8 cellular contexts compared by ENCODE assay signal in the genomic region with DNA sequence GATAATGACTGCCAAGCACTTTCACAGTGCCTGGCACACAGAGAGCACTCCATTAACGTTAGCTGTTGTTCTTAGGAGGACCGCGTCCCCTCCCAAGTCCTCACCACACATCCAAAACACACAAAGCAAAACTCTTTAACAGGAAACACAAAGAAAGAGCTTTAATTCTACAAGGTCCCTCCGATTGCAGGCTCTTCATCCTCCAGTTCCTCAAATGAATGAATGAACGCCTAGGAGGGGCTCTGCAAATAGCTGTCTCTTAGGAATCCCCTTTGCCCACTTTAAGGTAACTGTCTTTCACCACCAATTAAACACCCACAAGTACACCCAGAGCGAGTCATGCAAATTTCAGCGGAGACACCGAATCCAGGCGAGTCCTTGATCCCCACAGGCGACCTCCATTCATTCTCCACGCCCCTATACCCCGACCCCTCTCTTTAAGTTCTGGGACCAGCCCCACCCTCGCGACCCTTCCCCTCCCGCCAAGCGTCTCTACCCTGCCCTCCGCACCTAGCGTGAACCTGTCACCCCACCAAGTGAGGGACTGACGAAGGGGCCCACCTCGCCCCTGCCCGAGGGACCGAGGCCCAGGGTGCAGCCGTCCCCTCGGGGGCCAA. TPM values are rescaled to one million over a fixed set of nuclear protein-coding genes. Genes with fewer than 3 reads are reported as not detected.
A peak's percentile ranks its signal among the peaks of the same experiment; 100 is the strongest.
DNase-seq lines count a peak whose midpoint lies in the region; ATAC-seq and TF ChIP-seq lines count a peak whose summit lies in the region.

No MANE protein-coding gene starts in this region.

- peaks cover 64% of the 10 kb centered on the region for H3K4me1 Mint-ChIP-seq in GM23338
- peaks cover 14 to 30% (median 25%) of the 10 kb centered on the region in 4 donors for H3K4me1 Mint-ChIP-seq in naive thymus-derived CD8-positive, alpha-beta T cell

- CTCF ChIA-PET in PC-3 (lab: Charles Lee), result no interaction called here

- POLR2A ChIA-PET in PC-3 (lab: Charles Lee; ENCODE audit: unreplicated experiment), result interaction anchor here (0.8 kb wide), 1 partner anchor 52 kb away, joined by 4 read pairs; no protein-coding TSS in a partner anchor
- POLR2A ChIA-PET in naive thymus-derived CD8-positive, alpha-beta T cell (lab: Charles Lee), result interaction anchor here (0.6 to 1.7 kb wide), 12 partner anchors 10 to 589 kb away, joined by 3 to 8 read pairs (median 3); partner anchors contain the start of genes GTF3C5 and SETX

- TF ChIP-seq CTCF in GM23338 (conservative IDR thresholded peaks at IDR 0.05; ENCODE audit: low read depth in 2 of 2) (no peak), PC-3 (conservative IDR thresholded peaks at IDR 0.05; ENCODE audit: low read depth, low read length) (no peak)

- BruUV-seq in PC-3 (replicated peaks; lab: Mats Ljungman, UMichigan), result TSS peak; percentile 61

- H3K9me3 ChIP-seq in ES-I3 (ENCODE audit: control insufficient read depth, insufficient read depth, low read length) (no peaks in the 10 kb centered on the region), PC-3 (ENCODE audit: low read length) (no peaks in the 10 kb centered on the region)

- H3K36me3 Mint-ChIP-seq in GM23338 (ENCODE audit: low read depth), result no peaks in the 10 kb centered on the region
- peaks cover 0 to 3% (median 0%) of the 10 kb centered on the region in 3 donors for H3K36me3 Mint-ChIP-seq in naive thymus-derived CD8-positive, alpha-beta T cell

- H3K4me1 ChIP-seq in ES-I3 (ENCODE audit: insufficient read depth, low read length) (peaks cover 17% of the 10 kb centered on the region), GM23338 (ENCODE audit: insufficient read depth) (peaks cover 37% of the 10 kb centered on the region), PC-3 (ENCODE audit: insufficient read depth, low read length) (peaks cover 27% of the 10 kb centered on the region)

- H3K9me2 ChIP-seq in GM23338 (ENCODE audit: insufficient read depth) (no peaks in the 10 kb centered on the region), PC-3 (replicated peaks; ENCODE audit: low read length) (no peaks in the 10 kb centered on the region)

- ATAC-seq in GM23338 (peak; percentile 33), PC-3 (no peak; the same call in 1 of the 2 replicates)
- no peak for ATAC-seq in naive thymus-derived CD8-positive, alpha-beta T cell

- intact Hi-C loops in PC-3 (cut with micrococcal nuclease), result no loop called here

- no peaks in the 10 kb centered on the region for H3F3A ChIP-seq in GM23338 (replicated peaks; ENCODE audit: low read depth)
- H3F3A ChIP-seq in PC-3 (ENCODE audit: low read length, unreplicated experiment), result no peaks in the 10 kb centered on the region

- H3K9ac ChIP-seq in ES-I3 (ENCODE audit: low read depth, low read length) (peak overlapping the region; percentile 67), PC-3 (ENCODE audit: low read length) (peak overlapping the region; percentile 96)

- DNase-seq in GM23338 (ENCODE audit: low spot score) (peak; percentile 33), PC-3 (no peak), cerebellar nuclear complex (lab: John Stamatoyannopoulos, UW) (no peak), AG20443 (ENCODE audit: low spot score) (no peak)
- peak; percentile 2 for DNase-seq in effector CD4-positive, alpha-beta T cell
- peak in 1 of 10 donors; percentile 1 for DNase-seq in naive thymus-derived CD8-positive, alpha-beta T cell
- no peak for DNase-seq in activated CD4-positive, CD25-positive, alpha-beta regulatory T cell (lab: John Stamatoyannopoulos, UW)

- H3K27me3 ChIP-seq in GM23338 (ENCODE audit: insufficient read depth) (no peaks in the 10 kb centered on the region), PC-3 (ENCODE audit: low read length) (no peaks in the 10 kb centered on the region)

- H3K36me3 ChIP-seq in ES-I3 (ENCODE audit: insufficient read depth, low read length), result no peaks in the 10 kb centered on the region
- H3K36me3 ChIP-seq in GM23338 (ENCODE audit: insufficient read depth), result no peaks in the 10 kb centered on the region
- H3K36me3 ChIP-seq in PC-3 (ENCODE audit: low read depth, low read length), result no peaks in the 10 kb centered on the region

- H3K79me2 ChIP-seq in GM23338 (replicated peaks; ENCODE audit: insufficient read depth), result peaks cover 55% of the 10 kb centered on the region
- H3K79me2 ChIP-seq in PC-3 (ENCODE audit: low read length), result peaks cover 57% of the 10 kb centered on the region

- peak overlapping the region; percentile 99 for H3K4me3 ChIP-seq in GM23338
- peak overlapping the region; percentile 96 for H3K4me3 ChIP-seq in PC-3 (ENCODE audit: low read length)

- H2AFZ ChIP-seq in GM23338 (peak overlapping the region; percentile 99), PC-3 (ENCODE audit: low read length) (peak overlapping the region; percentile 86; the same call in 1 of the 2 replicates)

- peaks cover 5% of the 10 kb centered on the region; the same call in 1 of the 2 replicates for H4K20me1 ChIP-seq in GM23338 (replicated peaks; ENCODE audit: insufficient read depth)
- no peaks in the 10 kb centered on the region for H4K20me1 ChIP-seq in PC-3 (ENCODE audit: low read length)

- H3K4me2 ChIP-seq in GM23338 (peak overlapping the region; percentile 89), PC-3 (ENCODE audit: low read length) (peak overlapping the region; percentile 83)

- H3K27ac Mint-ChIP-seq in GM23338, result peak overlapping the region; percentile 83
- H3K27ac Mint-ChIP-seq in naive thymus-derived CD8-positive, alpha-beta T cell, result peak overlapping the region; percentile 91 to 100 (median 97)

- no peaks in the 10 kb centered on the region; the same call in 2 of the 3 replicates for H3K9me3 Mint-ChIP-seq in GM23338
- no peaks in the 10 kb centered on the region for H3K9me3 Mint-ChIP-seq in naive thymus-derived CD8-positive, alpha-beta T cell

- H3K27me3 Mint-ChIP-seq in GM23338 (ENCODE audit: insufficient read depth, low read depth, poor library complexity), result peaks cover 12% of the 10 kb centered on the region
- no peaks in the 10 kb centered on the region for H3K27me3 Mint-ChIP-seq in naive thymus-derived CD8-positive, alpha-beta T cell

- peak overlapping the region; percentile 100 for H3K27ac ChIP-seq in GM23338 (ENCODE audit: low read depth)
- 0 out of 2 replicates have a peak overlapping the region, but pooled peaks have one; percentile 88 for H3K27ac ChIP-seq in PC-3 (ENCODE audit: low read length)

- H3K4me3 Mint-ChIP-seq in GM23338, result peak overlapping the region; percentile 90
- H3K4me3 Mint-ChIP-seq in naive thymus-derived CD8-positive, alpha-beta T cell, result peak overlapping the region; percentile 86 to 99 (median 94)

TF ChIP-seq in GM23338, 12 proteins besides CTCF, POLR2A, EP300 and RAD21:
- TF ChIP-seq, protein P1, sequence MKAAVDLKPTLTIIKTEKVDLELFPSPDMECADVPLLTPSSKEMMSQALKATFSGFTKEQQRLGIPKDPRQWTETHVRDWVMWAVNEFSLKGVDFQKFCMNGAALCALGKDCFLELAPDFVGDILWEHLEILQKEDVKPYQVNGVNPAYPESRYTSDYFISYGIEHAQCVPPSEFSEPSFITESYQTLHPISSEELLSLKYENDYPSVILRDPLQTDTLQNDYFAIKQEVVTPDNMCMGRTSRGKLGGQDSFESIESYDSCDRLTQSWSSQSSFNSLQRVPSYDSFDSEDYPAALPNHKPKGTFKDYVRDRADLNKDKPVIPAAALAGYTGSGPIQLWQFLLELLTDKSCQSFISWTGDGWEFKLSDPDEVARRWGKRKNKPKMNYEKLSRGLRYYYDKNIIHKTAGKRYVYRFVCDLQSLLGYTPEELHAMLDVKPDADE (IDR thresholded peaks at IDR 0.05), result no peak
- TF ChIP-seq ZNF114 (CRISPR knock-in tag; IDR thresholded peaks at IDR 0.05), result no peak
- TF ChIP-seq ZNF331 (CRISPR knock-in tag; IDR thresholded peaks at IDR 0.05; ENCODE audit: low read depth), result no peak
TF ChIP-seq in GM23338: peak in this region for 0.

RNA-seq across cellular contexts. Expression of gene TSC1, which starts 0.6 kb away (rescaled TPM):
- total RNA-seq in GM23338 (2014; rRNA removed; shearing (Covaris generic)), result 43.2 and 48.0 TPM in 2 replicates
- polyA plus RNA-seq in GM23338 (2016; fragmentation: Nextera tagmentation; extraction: Ambion mirVana), result 20.1 and 23.7 TPM in 2 replicates
- 15.6 and 19.3 TPM in 2 replicates for total RNA-seq in PC-3 (2014; rRNA removed)
- total RNA-seq in naive thymus-derived CD8-positive, alpha-beta T cell, result 10 to 100 TPM; 82.4 to 86.2 TPM
- polyA plus RNA-seq in naive thymus-derived CD8-positive, alpha-beta T cell, result 1 to 10 TPM; 4.8 to 8.7 (median 8.3) TPM

RNA-seq across cellular contexts. Expression of gene GFI1B, which starts 34.7 kb away (rescaled TPM):
- total RNA-seq in GM23338 (2014; rRNA removed; shearing (Covaris generic)), result 0.38 and 1.0 TPM in 2 replicates
- 0.28 TPM in 1 of 2 replicates, not detected in the other for polyA plus RNA-seq in GM23338 (2016; fragmentation: Nextera tagmentation; extraction: Ambion mirVana)
- not detected in 2 replicates for total RNA-seq in PC-3 (2014; rRNA removed)
- total RNA-seq in naive thymus-derived CD8-positive, alpha-beta T cell, result under 1 TPM in 1 of 2 experiments, not detected in 1; 0.39 TPM
- polyA plus RNA-seq in naive thymus-derived CD8-positive, alpha-beta T cell, result under 1 TPM in 1 of 3 donors, not detected in 2; 0.16 TPM

Comparison
In these comparisons a context has a peak if more than half of its experiments do, and no peak if none do; other contexts are left out.
1. DNase-seq: peak in GM23338 (single experiment) and effector CD4-positive, alpha-beta T cell (single experiment); none in PC-3 (single experiment), activated CD4-positive, CD25-positive, alpha-beta regulatory T cell (0 of 4), cerebellar nuclear complex (0 of 2) and AG20443 (single experiment).